Comparison of ENCODE assay signal across 8 cellular contexts in the genomic region with DNA sequence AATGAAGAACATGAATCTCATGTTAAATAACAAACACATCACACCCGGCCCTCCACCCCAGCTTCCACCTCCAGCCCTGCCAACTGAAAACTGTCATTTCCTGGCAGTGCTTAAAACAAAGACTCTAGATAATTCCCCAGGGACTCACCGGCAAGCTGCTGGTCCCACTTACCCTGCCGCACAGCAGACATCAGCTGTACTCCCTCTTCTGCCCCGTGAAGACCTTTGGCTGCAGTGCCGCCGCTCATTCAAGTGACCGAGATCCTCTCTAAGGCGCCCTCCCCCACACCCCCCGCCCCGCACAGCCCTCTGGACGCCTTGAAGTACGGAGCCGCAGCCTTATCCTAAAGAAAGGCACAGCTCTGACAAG. TPM values are rescaled to one million over a fixed set of nuclear protein-coding genes. Genes with fewer than 3 reads are reported as not detected.
DNase-seq lines count a peak whose midpoint lies in the region; ATAC-seq lines count a peak whose summit lies in the region.

No MANE protein-coding gene starts in this region.

- intact Hi-C loops in CD4-positive, alpha-beta memory T cell (cut with micrococcal nuclease): loop anchor here (1.0 kb wide), 3 partner anchors 13 to 21 kb away; no protein-coding TSS in a partner anchor

- H3K4me1 ChIP-seq in CD4-positive, alpha-beta memory T cell (ENCODE audit: insufficient read depth, low read length): peaks cover 78% of the 10 kb centered on the region

- no peaks in the 10 kb centered on the region for H3K27me3 ChIP-seq in CD4-positive, alpha-beta memory T cell (ENCODE audit: insufficient read depth, low read length)

- peak overlapping the region; percentile 89 to 91 for H3K4me3 ChIP-seq in CD4-positive, alpha-beta memory T cell (ENCODE audit: low read length in 2 of 2)

- H3K36me3 Mint-ChIP-seq in CD4-positive, alpha-beta memory T cell: peaks cover 16 to 40% of the 10 kb centered on the region in 2 donors

- POLR2A ChIA-PET in CD4-positive, alpha-beta memory T cell (lab: Charles Lee; ENCODE audit: partially characterized antibody): interaction anchor here (0.8 to 11.1 kb wide), 18 partner anchors 10 to 1063 kb away, joined by 3 to 273 read pairs (median 7); partner anchors contain the start of genes ARSK, RFESD and SKIC3

- peak overlapping the region; percentile 79 for H3K27ac ChIP-seq in CD4-positive, alpha-beta memory T cell (ENCODE audit: low read depth, low read length)

- peak; percentile 31 for ATAC-seq in GM19025 (IDR thresholded peaks at IDR 0.05; ENCODE audit: low read depth, unreplicated experiment)
- ATAC-seq in HG03469 (IDR thresholded peaks at IDR 0.05; ENCODE audit: unreplicated experiment): peak; percentile 35

- H3K9me3 ChIP-seq in CD4-positive, alpha-beta memory T cell (ENCODE audit: control insufficient read depth in 1 of 2, low read length in 2 of 2): no peaks in the 10 kb centered on the region

- H3K27ac Mint-ChIP-seq in CD4-positive, alpha-beta memory T cell: peak overlapping the region; percentile 76 to 99 (median 97)

- peak in 1 of 5 donors; percentile 28 for DNase-seq in CD4-positive, alpha-beta memory T cell
- DNase-seq in RPMI8226: peak; percentile 78
- peak; percentile 67 for DNase-seq in cerebellar cortex (ENCODE audit: low spot score)
- peak; percentile 59 for DNase-seq in kidney tubule cell (ENCODE audit: low spot score)
- DNase-seq in stimulated activated naive CD4-positive, alpha-beta T cell (lab: John Stamatoyannopoulos, UW): peak; percentile 6 to 61 (median 41)
- no peak for DNase-seq in cerebellar nuclear complex (lab: John Stamatoyannopoulos, UW)

- H3K4me1 Mint-ChIP-seq in CD4-positive, alpha-beta memory T cell: peaks cover 55 to 87% (median 62%) of the 10 kb centered on the region in 4 donors

- CTCF ChIA-PET in CD4-positive, alpha-beta memory T cell (lab: Charles Lee; ENCODE audit: partially characterized antibody): interaction anchor here (0.7 to 7.9 kb wide), 14 partner anchors 9 to 177 kb away, joined by 3 to 100 read pairs (median 6); no protein-coding TSS in a partner anchor

- H3K36me3 ChIP-seq in CD4-positive, alpha-beta memory T cell (ENCODE audit: insufficient read depth, low read length): no peaks in the 10 kb centered on the region

- peak overlapping the region; percentile 98 to 100 (median 99) for H3K4me3 Mint-ChIP-seq in CD4-positive, alpha-beta memory T cell

- H3K9me3 Mint-ChIP-seq in CD4-positive, alpha-beta memory T cell: no peaks in the 10 kb centered on the region

- no peaks in the 10 kb centered on the region for H3K27me3 Mint-ChIP-seq in CD4-positive, alpha-beta memory T cell

RNA-seq across cellular contexts. Expression of gene GLRX, which starts 0.5 kb away (rescaled TPM):
- 10 to 100 TPM; 73.9 to 75.9 TPM for total RNA-seq in CD4-positive, alpha-beta memory T cell
- 100 to 1,000 TPM; 203 to 207 TPM for polyA plus RNA-seq in CD4-positive, alpha-beta memory T cell

Comparison
In these comparisons a context has a peak if more than half of its experiments do, and no peak if none do; other contexts are left out.
1. DNase-seq: peak in RPMI8226 (single experiment), cerebellar cortex (single experiment), kidney tubule cell (single experiment) and stimulated activated naive CD4-positive, alpha-beta T cell (6 of 6); none in cerebellar nuclear complex (0 of 2).